Comparison of ENCODE assay signal across 9 cellular contexts in the genomic region with DNA sequence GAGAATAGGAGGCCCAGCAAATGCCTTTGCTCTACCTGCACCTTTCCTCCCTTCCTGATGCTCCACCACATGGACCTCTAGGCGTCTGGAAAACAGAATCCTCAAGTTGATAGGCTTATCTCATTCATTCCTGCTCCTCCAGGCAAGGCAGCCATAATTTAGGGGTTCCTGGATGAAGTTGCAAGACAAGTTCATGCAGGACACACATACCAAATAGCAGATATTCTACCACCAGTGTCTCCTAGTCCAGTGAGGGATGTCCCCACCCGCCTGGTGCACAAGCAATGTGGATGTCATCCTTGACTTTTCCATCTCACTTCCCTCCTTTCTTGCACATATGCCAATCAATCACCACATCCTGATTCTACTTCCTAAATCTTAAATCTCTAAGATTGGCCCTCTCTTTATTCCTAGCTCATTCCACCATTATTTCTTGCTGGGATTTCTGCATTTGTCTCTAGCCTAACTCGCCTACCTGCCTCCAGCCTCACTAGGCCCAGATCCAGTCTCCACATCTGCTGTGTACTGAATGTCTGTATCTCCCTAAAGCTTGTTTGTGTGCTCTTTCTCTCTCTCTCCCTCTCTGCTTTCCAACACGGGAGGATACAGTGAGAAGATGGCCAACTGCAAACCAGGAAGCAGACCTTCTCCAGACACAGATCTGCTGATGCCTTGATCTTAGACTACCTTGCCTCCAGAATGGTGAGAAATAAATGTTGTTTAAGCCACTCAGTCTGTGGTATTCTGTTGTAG. TPM values are rescaled to one million over a fixed set of nuclear protein-coding genes. Genes with fewer than 3 reads are reported as not detected.
A peak's percentile ranks its signal among the peaks of the same experiment; 100 is the strongest.
DNase-seq lines count a peak whose midpoint lies in the region; ATAC-seq and TF ChIP-seq lines count a peak whose summit lies in the region.
"Had no signal": no experiment of that assay in that cellular context is flagged by ENCODE, and none has a peak within 500 bp of the region (broad histone marks: within the 10 kb centered on the region; RNA-seq: fewer than 3 reads in every experiment).

No MANE protein-coding gene starts in this region.

- intact Hi-C loops in sigmoid colon (cut with DNase I): no loop called here

- peaks cover 12% of the 10 kb centered on the region for H3K36me3 Mint-ChIP-seq in effector memory CD8-positive, alpha-beta T cell (ENCODE audit: insufficient read depth)

- peak overlapping the region; percentile 87 to 94 for H3K4me3 Mint-ChIP-seq in effector memory CD8-positive, alpha-beta T cell

- H2AFZ ChIP-seq in OCI-LY3 (ENCODE audit: low read depth, low read length): 0 out of 2 replicates have a peak overlapping the region, but pooled peaks have one; percentile 26

- H3K27ac ChIP-seq in OCI-LY3 (ENCODE audit: low read length) (no peak overlapping the region), sigmoid colon (peak overlapping the region; percentile 29 to 96 (median 96))

- 68 to 82% methylated on average over 4 of the region's 4 CpGs for WGBS in sigmoid colon, 2 donors

- peak overlapping the region; percentile 80 to 90 for H3K27ac Mint-ChIP-seq in effector memory CD8-positive, alpha-beta T cell

- TF ChIP-seq POLR2A in sigmoid colon (IDR thresholded peaks at IDR 0.05): no peak

- H4K20me1 ChIP-seq in OCI-LY3 (ENCODE audit: insufficient read depth, low read length): no peaks in the 10 kb centered on the region

- H3K4me3 ChIP-seq in OCI-LY3 (ENCODE audit: low read length): no peak overlapping the region
- no peak overlapping the region for H3K4me3 ChIP-seq in sigmoid colon

- DNase-seq in G401 (ENCODE audit: low spot score) (peak; percentile 55), sigmoid colon (no peak), retina (no peak), D341Med (ENCODE audit: low spot score) (no peak), NCI-H1092 treated with DMSO at 0.1 percent for 48 hours (lab: John Stamatoyannopoulos, UW) (no peak)
- no peak for DNase-seq in effector memory CD8-positive, alpha-beta T cell
- DNase-seq: activated gamma-delta T cell, NCI-H1436 treated with DMSO at 0.1 percent for 48 hours had no signal

- H3K36me3 ChIP-seq in OCI-LY3 (replicated peaks; ENCODE audit: low read depth, low read length) (peaks cover 16% of the 10 kb centered on the region), sigmoid colon (no peaks in the 10 kb centered on the region)

- no peak for TF ChIP-seq EP300 in sigmoid colon (IDR thresholded peaks at IDR 0.05)

- in situ Hi-C loops in G401 (cut with HindIII; ENCODE audit: low sequenced_read_pairs): no loop called here

- H3K4me1 Mint-ChIP-seq in effector memory CD8-positive, alpha-beta T cell (ENCODE audit: low read depth in 2 of 2): peaks cover 60 to 68% of the 10 kb centered on the region in 2 donors

- TF ChIP-seq CTCF in OCI-LY3 (IDR thresholded peaks at IDR 0.05; ENCODE audit: low read depth, low read length): no peak
- no peak for TF ChIP-seq CTCF in sigmoid colon (IDR thresholded peaks at IDR 0.05)

- H3K4me1 ChIP-seq in OCI-LY3 (ENCODE audit: low read length) (peaks cover 33% of the 10 kb centered on the region), sigmoid colon (peaks cover 0 to 41% (median 35%) of the 10 kb centered on the region in 4 donors)

- no peak overlapping the region for H3K9ac ChIP-seq in OCI-LY3 (ENCODE audit: low read length)

- H3K27me3 Mint-ChIP-seq in effector memory CD8-positive, alpha-beta T cell: no peaks in the 10 kb centered on the region

- peaks cover 14% of the 10 kb centered on the region; the same call in 1 of the 2 replicates for H3K79me2 ChIP-seq in OCI-LY3 (ENCODE audit: low read length)

- H3K9me3 Mint-ChIP-seq in effector memory CD8-positive, alpha-beta T cell: no peaks in the 10 kb centered on the region

- no peaks in the 10 kb centered on the region for H3K27me3 ChIP-seq in OCI-LY3 (ENCODE audit: low read depth, low read length)
- H3K27me3 ChIP-seq in sigmoid colon: no peaks in the 10 kb centered on the region

- ATAC-seq in effector memory CD8-positive, alpha-beta T cell (replicated peaks): no peak

- H3K4me2 ChIP-seq in OCI-LY3 (ENCODE audit: low read length): no peak overlapping the region

- no peaks in the 10 kb centered on the region for H3K9me3 ChIP-seq in OCI-LY3 (ENCODE audit: insufficient read depth, low read length)
- no peaks in the 10 kb centered on the region for H3K9me3 ChIP-seq in sigmoid colon

RNA-seq across cellular contexts. Expression of gene CD34, which starts 40.5 kb away (rescaled TPM):
- not detected in 2 replicates for total RNA-seq in G401 (2014; rRNA removed; shearing (Covaris generic))
- 10 to 100 TPM; 15.9 to 58.7 (median 32.1) TPM for total RNA-seq in sigmoid colon
- polyA plus RNA-seq in sigmoid colon: 10 to 100 TPM in 1 of 3 donors, 1 to 10 TPM in 2; 1.8 to 10.2 (median 8.4) TPM

Comparison
In these comparisons a context has a peak if more than half of its experiments do, and no peak if none do; other contexts are left out.
1. RNA of gene CD34, which starts 40.5 kb away (total RNA-seq): 15.9 to 58.7 TPM in sigmoid colon; not detected in G401; every median in the first group is over 10 times any median in the second.